8 cellular contexts compared by ENCODE assay signal in the genomic region with DNA sequence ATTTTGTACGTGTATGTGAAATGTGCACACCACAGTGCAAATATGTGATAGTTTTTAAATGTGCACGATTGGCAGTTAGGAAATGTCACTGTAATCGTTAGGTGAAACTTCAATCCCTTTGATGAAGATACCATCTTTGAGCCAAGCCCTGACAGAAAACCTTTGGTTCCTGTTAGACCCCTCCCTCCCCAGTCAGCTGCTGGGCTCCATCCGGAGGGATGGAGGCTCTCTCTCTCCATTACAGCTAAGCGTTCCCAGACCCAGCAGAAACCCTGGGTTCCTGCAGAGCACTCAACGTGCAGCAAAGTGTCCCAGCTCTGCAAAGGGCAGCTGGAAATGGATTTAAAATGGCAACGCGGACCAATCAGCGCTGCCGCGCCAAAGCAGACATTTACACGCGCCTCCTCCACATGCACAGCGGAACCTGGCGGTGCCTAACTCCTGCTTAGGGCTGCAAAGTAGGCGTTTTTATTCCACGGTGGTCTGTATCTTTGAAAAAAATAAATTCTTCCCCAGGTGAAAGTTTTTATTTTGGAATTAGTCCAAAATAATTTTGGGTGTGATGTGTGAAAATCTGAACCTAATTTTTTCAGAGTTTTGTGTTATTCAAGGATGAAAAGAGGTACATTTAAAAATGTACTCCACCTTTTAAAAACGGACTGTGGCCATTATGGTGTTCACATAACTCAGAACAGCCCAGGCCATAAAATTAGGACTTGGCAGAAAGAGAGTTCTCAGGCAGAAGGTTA. TPM values are rescaled to one million over a fixed set of nuclear protein-coding genes. Genes with fewer than 3 reads are reported as not detected.
A peak's percentile ranks its signal among the peaks of the same experiment; 100 is the strongest.
DNase-seq lines count a peak whose midpoint lies in the region; ATAC-seq and TF ChIP-seq lines count a peak whose summit lies in the region.

No MANE protein-coding gene starts in this region.

- peaks cover 4 to 24% (median 13%) of the 10 kb centered on the region in 7 donors for H3K9me3 Mint-ChIP-seq in CD14-positive monocyte

- no peak for DNase-seq in CD14-positive monocyte (ENCODE audit: low spot score)
- DNase-seq in HPDE6-E6E7 (ENCODE audit: extremely low spot score) = peak; percentile 42
- DNase-seq in adipocyte (ENCODE audit: low read depth) = peak; percentile 77
- DNase-seq in iris pigment epithelial cell (ENCODE audit: low read depth) = peak; percentile 79
- no peak for DNase-seq in NCI-H2029 treated with DMSO at 0.1 percent for 48 hours (lab: John Stamatoyannopoulos, UW)
- no peak for DNase-seq in NCI-H774 (lab: John Stamatoyannopoulos, UW)

- H3K4me1 Mint-ChIP-seq in CD14-positive monocyte = peaks cover 44% of the 10 kb centered on the region

- peaks cover 14 to 18% of the 10 kb centered on the region in 2 donors for H3K36me3 Mint-ChIP-seq in CD14-positive monocyte

- H3K27me3 ChIP-seq in adipocyte (replicated peaks; ENCODE audit: control insufficient read depth, insufficient read depth, low read length) = no peaks in the 10 kb centered on the region

- H3K27ac Mint-ChIP-seq in CD14-positive monocyte = peak overlapping the region in 1 of 7 donors; percentile 64

- ATAC-seq in HG02571 (IDR thresholded peaks at IDR 0.05; ENCODE audit: unreplicated experiment) (no peak), HG02642 (IDR thresholded peaks at IDR 0.05; ENCODE audit: poor library complexity, unreplicated experiment) (no peak)

- intact Hi-C loops in CD14-positive monocyte (cut with micrococcal nuclease) = no loop called here

- peak overlapping the region; percentile 93 for H3K9ac ChIP-seq in adipocyte (ENCODE audit: low read length)

- peak overlapping the region; percentile 95 for H3K4me3 ChIP-seq in adipocyte (ENCODE audit: low read length)

- H3K9me3 ChIP-seq in adipocyte (ENCODE audit: control insufficient read depth, low read length) = no peaks in the 10 kb centered on the region

- H3K36me3 ChIP-seq in adipocyte (ENCODE audit: control insufficient read depth, insufficient read depth, low read length, severe bottlenecking) = no peaks in the 10 kb centered on the region

- H3K27me3 Mint-ChIP-seq in CD14-positive monocyte (ENCODE audit: low read depth in 3 of 3) = peaks cover 54 to 59% (median 59%) of the 10 kb centered on the region in 3 donors

- peaks cover 26% of the 10 kb centered on the region for H3K4me1 ChIP-seq in adipocyte (ENCODE audit: control insufficient read depth, insufficient read depth, low read length)

- peak overlapping the region; percentile 93 to 100 for H3K4me3 Mint-ChIP-seq in CD14-positive monocyte

- no peak for TF ChIP-seq CTCF in CD14-positive monocyte (IDR thresholded peaks at IDR 0.05)

RNA-seq across cellular contexts. Expression of a gene that starts 1.4 kb away (rescaled TPM):
- polyA plus RNA-seq in CD14-positive monocyte = not detected

Comparison
In these comparisons a context has a peak if more than half of its experiments do, and no peak if none do; other contexts are left out.
1. DNase-seq: peak in HPDE6-E6E7 (single experiment), adipocyte (single experiment) and iris pigment epithelial cell (single experiment); none in CD14-positive monocyte (single experiment), NCI-H2029 treated with DMSO at 0.1 percent for 48 hours (single experiment) and NCI-H774 (single experiment).